In the genomic region with DNA sequence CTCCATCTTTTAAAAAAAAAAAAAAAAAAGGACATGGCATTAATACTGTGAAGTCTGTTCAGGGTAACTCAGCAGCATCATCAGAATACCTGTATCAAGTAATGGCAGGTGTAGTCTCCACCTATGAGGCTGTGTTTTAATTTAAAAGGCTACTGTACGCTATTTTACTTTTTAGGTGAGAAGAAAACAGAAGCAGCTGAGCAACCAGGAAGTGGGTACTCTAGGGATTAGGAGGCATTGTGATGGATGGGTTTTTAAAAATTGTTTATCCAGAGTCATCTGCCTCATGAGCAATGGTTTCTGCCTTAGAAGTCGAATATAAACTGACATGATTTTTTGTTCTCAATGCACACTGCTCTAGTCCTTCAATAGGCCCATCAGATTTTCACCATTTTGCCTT, we compare ENCODE assay signal across 19 cellular contexts. TPM values are rescaled to one million over a fixed set of nuclear protein-coding genes. Genes with fewer than 3 reads are reported as not detected.
DNase-seq lines count a peak whose midpoint lies in the region; ATAC-seq and TF ChIP-seq lines count a peak whose summit lies in the region.
"Had no signal": no experiment of that assay in that cellular context is flagged by ENCODE, and none has a peak within 500 bp of the region (broad histone marks: within the 10 kb centered on the region; RNA-seq: fewer than 3 reads in every experiment).

No MANE protein-coding gene starts in this region.

- H3K4me1 ChIP-seq in endodermal cell (ENCODE audit: control insufficient read depth, insufficient read depth, low read length) (no peaks in the 10 kb centered on the region), SK-N-SH (ENCODE audit: control insufficient read depth in 1 of 2, insufficient read depth in 2 of 2, low read depth in 1 of 2, low read length in 1 of 2) (no peaks in the 10 kb centered on the region; a peak in 1 of 4 replicates)

- H3K27me3 Mint-ChIP-seq in activated naive CD4-positive, alpha-beta T cell treated with anti-CD3 and anti-CD28 coated beads, Interleukin-2, amount 50 U/mL, for 24 hours: no peaks in the 10 kb centered on the region
- H3K27me3 Mint-ChIP-seq in endodermal cell (ENCODE audit: insufficient read depth): no peaks in the 10 kb centered on the region
- H3K27me3 Mint-ChIP-seq: activated CD8-positive, alpha-beta T cell treated with anti-CD3 and anti-CD28 coated beads for 36 hours; activated naive CD8-positive, alpha-beta T cell treated with anti-CD3 and anti-CD28 coated beads, Interleukin-2, amount 10 ng/mL, durations not matched to agents 7 days and 5 days had no signal

- POLR2A ChIA-PET in SK-N-SH (lab: Yijun Ruan, JAX): no interaction called here

- H3K36me3 ChIP-seq in endodermal cell (ENCODE audit: control insufficient read depth, insufficient read depth, low read length): peaks cover 96% of the 10 kb centered on the region
- H3K36me3 ChIP-seq in SK-N-SH (replicated peaks in 1 of 2; ENCODE audit: control insufficient read depth in 1 of 2, insufficient read depth in 2 of 2, low read length in 1 of 2): peaks cover 84 to 90% of the 10 kb centered on the region in 2 experiments

- no peaks in the 10 kb centered on the region for H4K20me1 ChIP-seq in SK-N-SH (ENCODE audit: insufficient read depth)

- peak overlapping the region; percentile 41 for H3K27ac Mint-ChIP-seq in activated naive CD4-positive, alpha-beta T cell treated with anti-CD3 and anti-CD28 coated beads, Interleukin-2, amount 50 U/mL, for 24 hours
- H3K27ac Mint-ChIP-seq in endodermal cell: peak overlapping the region; percentile 22
- H3K27ac Mint-ChIP-seq: activated naive CD8-positive, alpha-beta T cell treated with anti-CD3 and anti-CD28 coated beads, Interleukin-2, amount 10 ng/mL, durations not matched to agents 7 days and 5 days had no signal

- no peak overlapping the region for H2AFZ ChIP-seq in SK-N-SH (ENCODE audit: low read depth)

- H3K9me2 ChIP-seq in SK-N-SH: no peaks in the 10 kb centered on the region

- TF ChIP-seq CTCF in endodermal cell (conservative IDR thresholded peaks at IDR 0.05) (no peak), SK-N-SH (IDR thresholded peaks at IDR 0.05) (no peak)

- H3K27ac ChIP-seq in endodermal cell (ENCODE audit: low read depth, low read length) (no peak overlapping the region), SK-N-SH (ENCODE audit: low read depth in 2 of 2, low read length in 1 of 2) (no peak overlapping the region)
- H3K27ac ChIP-seq: RWPE1 had no signal

- no peaks in the 10 kb centered on the region for H3K79me2 ChIP-seq in SK-N-SH (ENCODE audit: insufficient read depth)

- ATAC-seq in HG02678 (IDR thresholded peaks at IDR 0.05; ENCODE audit: unreplicated experiment): no peak
- ATAC-seq: activated CD8-positive, alpha-beta T cell treated with anti-CD3 and anti-CD28 coated beads for 36 hours; activated T-cell treated with anti-CD3 and anti-CD28 coated beads, Interleukin-2, amount 50 U/mL, for 4 hours; K562; right cardiac atrium had no signal

- H3K4me1 Mint-ChIP-seq in activated naive CD4-positive, alpha-beta T cell treated with anti-CD3 and anti-CD28 coated beads, Interleukin-2, amount 50 U/mL, for 24 hours: peaks cover 16% of the 10 kb centered on the region
- no peaks in the 10 kb centered on the region for H3K4me1 Mint-ChIP-seq in endodermal cell

- H3K36me3 Mint-ChIP-seq in activated naive CD4-positive, alpha-beta T cell treated with anti-CD3 and anti-CD28 coated beads, Interleukin-2, amount 50 U/mL, for 24 hours: peaks cover 10% of the 10 kb centered on the region
- peaks cover 70% of the 10 kb centered on the region for H3K36me3 Mint-ChIP-seq in endodermal cell (ENCODE audit: low read depth)

- CTCF ChIA-PET in SK-N-SH (lab: Yijun Ruan, JAX): interaction anchor here (0.9 to 1.7 kb wide), 5 partner anchors 14 to 257 kb away, joined by 3 to 4 read pairs (median 4); no protein-coding TSS in a partner anchor

- no peak overlapping the region for H3K9ac ChIP-seq in endodermal cell (ENCODE audit: extremely low read depth, low read length, poor library complexity, severe bottlenecking)
- no peak overlapping the region for H3K9ac ChIP-seq in SK-N-SH

- H3K4me2 ChIP-seq in SK-N-SH: no peak overlapping the region

- H3K4me3 ChIP-seq in endodermal cell (ENCODE audit: low read length) (no peak overlapping the region), SK-N-SH (ENCODE audit: low read depth in 2 of 2, low read length in 1 of 2) (no peak overlapping the region)
- H3K4me3 ChIP-seq: K562, lung had no signal

- DNase-seq in activated naive CD4-positive, alpha-beta T cell treated with anti-CD3 and anti-CD28 coated beads, Interleukin-2, amount 50 U/mL, for 16 hours: no peak
- DNase-seq in NCI-H345 (lab: John Stamatoyannopoulos, UW) (peak; percentile 8), endodermal cell (no peak), SK-N-SH (no peak), COLO668 (lab: John Stamatoyannopoulos, UW; ENCODE audit: unreplicated experiment) (no peak), NCI-H446 treated with DMSO at 0.1 percent for 48 hours (lab: John Stamatoyannopoulos, UW) (no peak)
- DNase-seq: activated CD4-positive, CD25-positive, alpha-beta regulatory T cell; activated CD8-positive, alpha-beta T cell treated with anti-CD3 and anti-CD28 coated beads for 36 hours; activated naive CD8-positive, alpha-beta T cell treated with anti-CD3 and anti-CD28 coated beads, Interleukin-2, amount 10 ng/mL, durations not matched to agents 7 days and 5 days; activated T-cell treated with anti-CD3 and anti-CD28 coated beads, Interleukin-2, amount 50 U/mL, for 4 hours; effector CD4-positive, alpha-beta T cell; right cardiac atrium; stimulated activated CD8-positive, alpha-beta memory T cell treated with anti-CD3 and anti-CD28 coated beads, Interleukin-4, amount 100 ng/mL, for 48 hours; substantia nigra had no signal

- H3F3A ChIP-seq in SK-N-SH (replicated peaks; ENCODE audit: insufficient read depth): peaks cover 19% of the 10 kb centered on the region

- no peaks in the 10 kb centered on the region for H3K9me3 Mint-ChIP-seq in activated naive CD4-positive, alpha-beta T cell treated with anti-CD3 and anti-CD28 coated beads, Interleukin-2, amount 50 U/mL, for 24 hours
- no peaks in the 10 kb centered on the region for H3K9me3 Mint-ChIP-seq in endodermal cell
- H3K9me3 Mint-ChIP-seq: activated CD8-positive, alpha-beta T cell treated with anti-CD3 and anti-CD28 coated beads for 36 hours; activated naive CD8-positive, alpha-beta T cell treated with anti-CD3 and anti-CD28 coated beads, Interleukin-2, amount 10 ng/mL, durations not matched to agents 7 days and 5 days; activated T-cell treated with anti-CD3 and anti-CD28 coated beads, Interleukin-2, amount 50 U/mL, for 4 hours had no signal

- no peak overlapping the region for H3K4me3 Mint-ChIP-seq in activated naive CD4-positive, alpha-beta T cell treated with anti-CD3 and anti-CD28 coated beads, Interleukin-2, amount 50 U/mL, for 24 hours
- no peak overlapping the region for H3K4me3 Mint-ChIP-seq in endodermal cell
- H3K4me3 Mint-ChIP-seq: activated CD8-positive, alpha-beta T cell treated with anti-CD3 and anti-CD28 coated beads for 36 hours; activated naive CD8-positive, alpha-beta T cell treated with anti-CD3 and anti-CD28 coated beads, Interleukin-2, amount 10 ng/mL, durations not matched to agents 7 days and 5 days; activated T-cell treated with anti-CD3 and anti-CD28 coated beads, Interleukin-2, amount 50 U/mL, for 4 hours had no signal

- no peaks in the 10 kb centered on the region for H3K9me3 ChIP-seq in endodermal cell (ENCODE audit: control insufficient read depth, low read length)
- H3K9me3 ChIP-seq in SK-N-SH: no peaks in the 10 kb centered on the region

- TF ChIP-seq RAD21 in SK-N-SH (IDR thresholded peaks at IDR 0.05; ENCODE audit: low read length): no peak

- H3K27me3 ChIP-seq in endodermal cell (ENCODE audit: control insufficient read depth, insufficient read depth, low read length, poor library complexity, severe bottlenecking): no peaks in the 10 kb centered on the region
- H3K27me3 ChIP-seq in SK-N-SH (ENCODE audit: insufficient read depth): no peaks in the 10 kb centered on the region

- WGBS in endodermal cell (ENCODE audit: insufficient coverage in 1 of 2, insufficient read length in 1 of 2), 2 experiments: 84 to 93% methylated on average over 2 of the region's 2 CpGs
- 85% methylated on average over 2 of the region's 2 CpGs for WGBS in SK-N-SH (ENCODE audit: low lambda C conversion rate)

- TF ChIP-seq EP300 in SK-N-SH (IDR thresholded peaks at IDR 0.05; ENCODE audit: borderline replicate concordance in 1 of 2, low read depth in 1 of 2, low read length in 1 of 2): no peak

TF ChIP-seq in SK-N-SH, 30 proteins besides CTCF, POLR2A, EP300 and RAD21 (continues in another document):
- TF ChIP-seq MXI1 (IDR thresholded peaks at IDR 0.05; ENCODE audit: low read depth, low read length): no peak
- TF ChIP-seq, protein P1, sequence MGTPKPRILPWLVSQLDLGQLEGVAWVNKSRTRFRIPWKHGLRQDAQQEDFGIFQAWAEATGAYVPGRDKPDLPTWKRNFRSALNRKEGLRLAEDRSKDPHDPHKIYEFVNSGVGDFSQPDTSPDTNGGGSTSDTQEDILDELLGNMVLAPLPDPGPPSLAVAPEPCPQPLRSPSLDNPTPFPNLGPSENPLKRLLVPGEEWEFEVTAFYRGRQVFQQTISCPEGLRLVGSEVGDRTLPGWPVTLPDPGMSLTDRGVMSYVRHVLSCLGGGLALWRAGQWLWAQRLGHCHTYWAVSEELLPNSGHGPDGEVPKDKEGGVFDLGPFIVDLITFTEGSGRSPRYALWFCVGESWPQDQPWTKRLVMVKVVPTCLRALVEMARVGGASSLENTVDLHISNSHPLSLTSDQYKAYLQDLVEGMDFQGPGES (IDR thresholded peaks at IDR 0.05; ENCODE audit: low read depth, low read length): no peak
- TF ChIP-seq, protein P2, sequence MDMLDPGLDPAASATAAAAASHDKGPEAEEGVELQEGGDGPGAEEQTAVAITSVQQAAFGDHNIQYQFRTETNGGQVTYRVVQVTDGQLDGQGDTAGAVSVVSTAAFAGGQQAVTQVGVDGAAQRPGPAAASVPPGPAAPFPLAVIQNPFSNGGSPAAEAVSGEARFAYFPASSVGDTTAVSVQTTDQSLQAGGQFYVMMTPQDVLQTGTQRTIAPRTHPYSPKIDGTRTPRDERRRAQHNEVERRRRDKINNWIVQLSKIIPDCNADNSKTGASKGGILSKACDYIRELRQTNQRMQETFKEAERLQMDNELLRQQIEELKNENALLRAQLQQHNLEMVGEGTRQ (IDR thresholded peaks at IDR 0.05; ENCODE audit: borderline replicate concordance, low read depth, low read length): no peak

RNA-seq across cellular contexts. Expression of a gene that starts 42.7 kb away (rescaled TPM):
- total RNA-seq in endodermal cell: 100 to 1,000 TPM; 226 to 257 TPM
- polyA plus RNA-seq in endodermal cell (2013, experiment 1 of 2): 205 TPM
- 212 TPM for polyA plus RNA-seq in endodermal cell (2013, experiment 2 of 2)
- 19.9 and 21.0 TPM in 2 replicates for polyA plus RNA-seq in SK-N-SH (2012; rRNA removed)
- 31.1 and 50.5 TPM in 2 replicates for polyA plus RNA-seq in SK-N-SH (2012; cell fraction: cytosol; rRNA removed)
- 11.0 and 18.8 TPM in 2 replicates for polyA plus RNA-seq in SK-N-SH (2012; cell fraction: nucleus; rRNA removed)

RNA-seq across cellular contexts. Expression of a gene that starts 45.4 kb away (rescaled TPM):
- total RNA-seq in endodermal cell: 10 to 100 TPM; 41.3 to 52.5 TPM
- polyA plus RNA-seq in endodermal cell (2013, experiment 1 of 2): 55.4 TPM
- 50.3 TPM for polyA plus RNA-seq in endodermal cell (2013, experiment 2 of 2)
- polyA plus RNA-seq in SK-N-SH (2012; rRNA removed): 20.1 and 20.6 TPM in 2 replicates
- 17.8 and 20.6 TPM in 2 replicates for polyA plus RNA-seq in SK-N-SH (2012; cell fraction: cytosol; rRNA removed)
- polyA plus RNA-seq in SK-N-SH (2012; cell fraction: nucleus; rRNA removed): 38.7 and 58.2 TPM in 2 replicates
